14 cellular contexts compared by ENCODE assay signal in the genomic region with DNA sequence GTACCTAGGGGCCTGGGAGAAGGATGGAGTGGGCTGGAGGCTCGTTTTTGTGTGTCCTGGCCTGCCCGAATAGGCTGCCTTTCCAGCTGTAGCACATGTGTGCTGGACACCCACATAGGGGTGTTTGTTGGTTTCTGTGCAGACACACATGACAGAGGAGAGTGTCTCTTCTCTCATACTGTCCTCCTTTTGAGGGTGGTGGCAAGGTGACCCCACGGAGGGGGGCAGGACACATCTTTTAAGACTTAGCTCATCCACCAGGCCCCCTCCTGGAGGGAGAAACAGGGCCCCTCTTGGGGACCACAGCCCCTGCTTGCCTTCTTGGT.
DNase-seq lines count a peak whose midpoint lies in the region; ATAC-seq and TF ChIP-seq lines count a peak whose summit lies in the region.
"Had no signal": no experiment of that assay in that cellular context is flagged by ENCODE, and none has a peak within 500 bp of the region (broad histone marks: within the 10 kb centered on the region; RNA-seq: fewer than 3 reads in every experiment).

No MANE protein-coding gene starts in this region.

- H3K27me3 ChIP-seq in adipocyte (replicated peaks; ENCODE audit: control insufficient read depth, insufficient read depth, low read length) (no peaks in the 10 kb centered on the region), esophagus (ENCODE audit: control insufficient read depth in 1 of 2, insufficient read depth in 2 of 2, low read length in 2 of 2) (no peaks in the 10 kb centered on the region), osteoblast (ENCODE audit: insufficient read depth, low read length) (no peaks in the 10 kb centered on the region), thoracic aorta (replicated peaks; ENCODE audit: insufficient read depth) (no peaks in the 10 kb centered on the region), Caco-2 (replicated peaks; ENCODE audit: control insufficient read depth, insufficient read depth, low read length) (no peaks in the 10 kb centered on the region)
- H3K27me3 ChIP-seq: neural progenitor cell had no signal

- peaks cover 81% of the 10 kb centered on the region for H3K79me2 ChIP-seq in osteoblast (ENCODE audit: insufficient read depth, low read length)

- intact Hi-C loops in Caco-2 (cut with micrococcal nuclease; ENCODE audit: unreplicated experiment) = no loop called here

- H3K27me3 Mint-ChIP-seq in Caco-2 (ENCODE audit: insufficient read depth, unreplicated experiment) = no peaks in the 10 kb centered on the region
- H3K27me3 Mint-ChIP-seq: CD4-positive, alpha-beta memory T cell had no signal

- H3K36me3 ChIP-seq in adipocyte (ENCODE audit: control insufficient read depth, insufficient read depth, low read length, severe bottlenecking) = peaks cover 45% of the 10 kb centered on the region
- H3K36me3 ChIP-seq in esophagus (ENCODE audit: control insufficient read depth in 2 of 2, insufficient read depth in 2 of 2, low read length in 1 of 2) = peaks cover 6 to 25% of the 10 kb centered on the region in 2 donors
- H3K36me3 ChIP-seq in osteoblast (ENCODE audit: insufficient read depth, low read length) = peaks cover 35% of the 10 kb centered on the region
- H3K36me3 ChIP-seq in thoracic aorta = peaks cover 9% of the 10 kb centered on the region
- peaks cover 1% of the 10 kb centered on the region for H3K36me3 ChIP-seq in Caco-2 (ENCODE audit: control insufficient read depth, insufficient read depth, low read length)
- H3K36me3 ChIP-seq: neural progenitor cell had no signal

- no peaks in the 10 kb centered on the region for H3K9me3 Mint-ChIP-seq in Caco-2 (ENCODE audit: unreplicated experiment)
- H3K9me3 Mint-ChIP-seq: CD4-positive, alpha-beta memory T cell; neural progenitor cell had no signal

- peak overlapping the region; percentile 39 for H3K9ac ChIP-seq in adipocyte (ENCODE audit: low read length)
- H3K9ac ChIP-seq: KMS-11, neural progenitor cell had no signal

- H2AFZ ChIP-seq in osteoblast (ENCODE audit: low read length) = no peak overlapping the region
- H2AFZ ChIP-seq: neural progenitor cell had no signal

- TF ChIP-seq CTCF in osteoblast (IDR thresholded peaks at IDR 0.05; ENCODE audit: extremely low read depth, low read depth, low read length) (no peak), thoracic aorta (IDR thresholded peaks at IDR 0.05) (no peak), Caco-2 (IDR thresholded peaks at IDR 0.05; ENCODE audit: insufficient read depth in 1 of 2, low read depth in 1 of 2, low read length in 1 of 2, severe bottlenecking in 1 of 2, unreplicated experiment in 1 of 2) (no peak)

- H3K36me3 Mint-ChIP-seq in Caco-2 (ENCODE audit: insufficient read depth, unreplicated experiment) = peaks cover 31% of the 10 kb centered on the region

- no peak overlapping the region for H3K27ac Mint-ChIP-seq in Caco-2 (ENCODE audit: unreplicated experiment)
- H3K27ac Mint-ChIP-seq: CD4-positive, alpha-beta memory T cell had no signal

- ATAC-seq in thoracic aorta (ENCODE audit: insufficient number of reproducible peaks, low FRiP score, low read depth) = peak; percentile 23

- 33 to 71% methylated on average over 3 of the region's 3 CpGs for WGBS in esophagus, 2 donors

- no TSS peak for BruUV-seq in Caco-2 (replicated peaks; lab: Mats Ljungman, UMichigan)

- peak overlapping the region; percentile 24 for H3K4me2 ChIP-seq in osteoblast (ENCODE audit: insufficient read depth, low read length)
- H3K4me2 ChIP-seq: KMS-11, neural progenitor cell had no signal

- peaks cover 43% of the 10 kb centered on the region for H3K4me1 ChIP-seq in adipocyte (ENCODE audit: control insufficient read depth, insufficient read depth, low read length)
- H3K4me1 ChIP-seq in esophagus (ENCODE audit: control insufficient read depth in 2 of 2, insufficient read depth in 2 of 2, low read length in 1 of 2) = peaks cover 16 to 34% of the 10 kb centered on the region in 2 donors
- H3K4me1 ChIP-seq in osteoblast (ENCODE audit: insufficient read depth, low read length) = peaks cover 26% of the 10 kb centered on the region
- H3K4me1 ChIP-seq in thoracic aorta (ENCODE audit: control insufficient read depth in 1 of 2, low read depth in 2 of 2) = peaks cover 21 to 39% of the 10 kb centered on the region in 2 donors
- no peaks in the 10 kb centered on the region for H3K4me1 ChIP-seq in Caco-2

- H3K4me1 Mint-ChIP-seq in Caco-2 (ENCODE audit: low read depth, unreplicated experiment) = peaks cover 5% of the 10 kb centered on the region

- no peak overlapping the region for H3K4me3 Mint-ChIP-seq in Caco-2 (ENCODE audit: unreplicated experiment)
- H3K4me3 Mint-ChIP-seq: CD4-positive, alpha-beta memory T cell; neural progenitor cell had no signal

- DNase-seq in adipocyte (ENCODE audit: low read depth) = no peak
- DNase-seq in osteoblast (ENCODE audit: insufficient read length, low spot score, missing footprints) = peak; percentile 93
- DNase-seq in thoracic aorta (ENCODE audit: low spot score) = no peak
- no peak for DNase-seq in activated effector memory CD4-positive, alpha-beta T cell treated with anti-CD3 and anti-CD28 coated beads, Interleukin-2, amount 50 U/mL, for 16 hours
- no peak for DNase-seq in erythroblast (lab: John Stamatoyannopoulos, UW)
- no peak for DNase-seq in iPS-NIHi7 (ENCODE audit: extremely low spot score)
- no peak for DNase-seq in Caco-2
- DNase-seq: activated naive CD4-positive, alpha-beta T cell treated with Interleukin-2 at 50 U/mL for 16 hours; CD4-positive, alpha-beta memory T cell; NCI-H1417 had no signal

- no peaks in the 10 kb centered on the region for H3K9me3 ChIP-seq in adipocyte (ENCODE audit: control insufficient read depth, low read length)
- no peaks in the 10 kb centered on the region for H3K9me3 ChIP-seq in esophagus (ENCODE audit: control insufficient read depth in 2 of 2, insufficient read depth in 1 of 2, low read depth in 1 of 2, low read length in 1 of 2)
- no peaks in the 10 kb centered on the region for H3K9me3 ChIP-seq in osteoblast (ENCODE audit: low read depth, low read length)
- no peaks in the 10 kb centered on the region for H3K9me3 ChIP-seq in thoracic aorta
- no peaks in the 10 kb centered on the region for H3K9me3 ChIP-seq in Caco-2

- CTCF ChIA-PET in Caco-2 (lab: Charles Lee) = no interaction called here

- peaks cover 64% of the 10 kb centered on the region for H4K20me1 ChIP-seq in osteoblast (ENCODE audit: insufficient read depth, low read length)

- TF ChIP-seq POLR2A in erythroblast (IDR thresholded peaks at IDR 0.05; ENCODE audit: low read length) = no peak

- POLR2A ChIA-PET in Caco-2 (lab: Charles Lee) = no interaction called here

- H3K4me3 ChIP-seq in adipocyte (ENCODE audit: low read length) (no peak overlapping the region), esophagus (ENCODE audit: low read depth in 1 of 2, low read length in 2 of 2) (no peak overlapping the region), osteoblast (ENCODE audit: insufficient read depth, low read length) (no peak overlapping the region), thoracic aorta (peak overlapping the region; percentile 35), Caco-2 (ENCODE audit: low read depth, low read length) (no peak overlapping the region)
- H3K4me3 ChIP-seq: neural progenitor cell had no signal

- peak overlapping the region; percentile 85 to 96 for H3K27ac ChIP-seq in esophagus (ENCODE audit: low read depth in 2 of 2, low read length in 1 of 2)
- H3K27ac ChIP-seq in osteoblast (ENCODE audit: low read depth, low read length) = peak overlapping the region; percentile 88
- peak overlapping the region; percentile 68 to 70 for H3K27ac ChIP-seq in thoracic aorta
- H3K27ac ChIP-seq: HL-60, KMS-11, neural progenitor cell had no signal
